ENCODE assay signal across 11 cellular contexts in the genomic region with DNA sequence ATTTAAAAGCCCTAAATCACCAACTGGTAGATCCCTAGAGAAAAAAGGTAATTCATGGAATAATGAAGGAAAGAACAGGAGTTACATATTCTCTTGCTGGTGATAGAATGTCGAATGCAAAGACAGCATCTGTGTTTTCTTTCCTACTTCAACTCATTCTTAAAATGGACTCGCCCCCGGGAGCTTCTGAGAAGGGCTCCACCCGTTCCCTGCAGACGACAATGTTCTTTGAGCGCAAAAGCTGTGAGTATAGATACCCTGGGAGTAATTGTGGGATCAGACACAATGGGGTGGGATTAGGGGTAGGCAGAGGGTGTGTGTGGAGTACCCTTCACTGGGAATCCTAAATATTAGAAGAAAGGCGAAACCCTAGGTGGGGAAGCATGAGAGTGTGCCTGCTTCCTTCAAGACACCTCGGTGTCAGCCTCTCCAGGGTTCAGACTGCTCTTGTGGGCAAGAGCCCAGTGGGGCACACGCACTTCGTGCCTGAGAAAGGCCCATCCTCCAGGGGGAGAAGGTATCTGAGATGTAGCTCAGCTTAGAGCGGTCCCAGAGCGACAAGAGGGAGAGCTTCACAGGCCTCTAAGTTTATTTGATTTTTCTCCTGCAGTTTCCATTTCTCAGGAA.
A peak's percentile ranks its signal among the peaks of the same experiment; 100 is the strongest.
DNase-seq lines count a peak whose midpoint lies in the region; ATAC-seq and TF ChIP-seq lines count a peak whose summit lies in the region.
"Had no signal": no experiment of that assay in that cellular context is flagged by ENCODE, and none has a peak within 500 bp of the region (broad histone marks: within the 10 kb centered on the region; RNA-seq: fewer than 3 reads in every experiment).

No MANE protein-coding gene starts in this region.

- 47% methylated on average over 12 of the region's 12 CpGs for WGBS in GM23248 (ENCODE audit: low coverage in 1 of 2, low lambda C conversion rate in 2 of 2, missing lambda C conversion rate in 2 of 2), 2 experiments
- WGBS in mesenchymal stem cell: 51% methylated on average over 12 of the region's 12 CpGs

- H3K23ac ChIP-seq in mesenchymal stem cell (ENCODE audit: low read length in 2 of 2): no peak overlapping the region

- no peaks in the 10 kb centered on the region for H3K9me3 ChIP-seq in GM23248 (ENCODE audit: low read depth)
- no peaks in the 10 kb centered on the region for H3K9me3 ChIP-seq in mesenchymal stem cell (ENCODE audit: control insufficient read depth, low read length)

- no peak for TF ChIP-seq CTCF in AG09309 (IDR thresholded peaks at IDR 0.05; ENCODE audit: control insufficient read depth, insufficient read depth, low read depth, low read length, missing control alignments)

- in situ Hi-C loops in GM23248 (cut with MboI): no loop called here

- peak overlapping the region; percentile 46 for H3K27ac ChIP-seq in GM23248
- H3K27ac ChIP-seq in mesenchymal stem cell (ENCODE audit: low read length, poor library complexity, severe bottlenecking): no peak overlapping the region

- H3K9ac ChIP-seq in GM23248: peak overlapping the region; percentile 82
- peak overlapping the region; percentile 24 for H3K9ac ChIP-seq in mesenchymal stem cell (ENCODE audit: low read length)

- H3K18ac ChIP-seq in mesenchymal stem cell (ENCODE audit: low read depth in 1 of 2, low read length in 2 of 2): no peak overlapping the region

- no peaks in the 10 kb centered on the region for H3K9me2 ChIP-seq in GM23248 (ENCODE audit: insufficient read depth)

- no peak overlapping the region for H2BK5ac ChIP-seq in mesenchymal stem cell (ENCODE audit: low read depth, low read length, poor library complexity, severe bottlenecking)

- H2AFZ ChIP-seq in GM23248 (peak overlapping the region; percentile 84), mesenchymal stem cell (ENCODE audit: low read depth, low read length) (no peak overlapping the region)

- no peak overlapping the region for H2AK5ac ChIP-seq in mesenchymal stem cell (ENCODE audit: low read length, severe bottlenecking)

- ATAC-seq in HG02642 (IDR thresholded peaks at IDR 0.05; ENCODE audit: poor library complexity, unreplicated experiment): no peak
- no peak for ATAC-seq in HG03460 (IDR thresholded peaks at IDR 0.05; ENCODE audit: unreplicated experiment)
- ATAC-seq in GM21423 (IDR thresholded peaks at IDR 0.05; ENCODE audit: unreplicated experiment): no peak
- no peak for ATAC-seq in GM19351 (IDR thresholded peaks at IDR 0.05; ENCODE audit: unreplicated experiment)

- no peak for DNase-seq in AG09309 (ENCODE audit: low read depth)
- DNase-seq in GM23248: peak; percentile 42
- DNase-seq in amniotic epithelial cell (ENCODE audit: low read depth): peak; percentile 19
- peak; percentile 1 for DNase-seq in mesenchymal stem cell
- DNase-seq: DMS153; NCI-H1417; stimulated activated CD4-positive, alpha-beta T cell treated with anti-CD3 and anti-CD28 coated beads, Interleukin-2, amount 100 ng/mL, for 24 hours had no signal

- peaks cover 28% of the 10 kb centered on the region for H3K4me1 ChIP-seq in GM23248 (ENCODE audit: insufficient read depth)
- peaks cover 8% of the 10 kb centered on the region for H3K4me1 ChIP-seq in mesenchymal stem cell (ENCODE audit: control insufficient read depth, insufficient read depth, low read depth, low read length)

- H3K36me3 ChIP-seq in GM23248 (ENCODE audit: low read depth) (no peaks in the 10 kb centered on the region), mesenchymal stem cell (ENCODE audit: control insufficient read depth in 1 of 2, insufficient read depth in 2 of 2, low read depth in 1 of 2, low read length in 2 of 2) (no peaks in the 10 kb centered on the region)

- H3K79me2 ChIP-seq in GM23248 (ENCODE audit: insufficient read depth): peaks cover 39% of the 10 kb centered on the region

- H3K4ac ChIP-seq in mesenchymal stem cell (ENCODE audit: low read depth in 1 of 2, low read length in 2 of 2): no peak overlapping the region

- H3K27me3 ChIP-seq in GM23248 (replicated peaks; ENCODE audit: insufficient read depth) (no peaks in the 10 kb centered on the region), mesenchymal stem cell (ENCODE audit: control insufficient read depth in 1 of 2, insufficient read depth in 1 of 2, low read length in 2 of 2) (peaks cover 5 to 13% of the 10 kb centered on the region in 2 experiments)

- H3K4me2 ChIP-seq in GM23248 (ENCODE audit: unreplicated experiment): peak overlapping the region; percentile 78
- H3K4me2 ChIP-seq in mesenchymal stem cell (ENCODE audit: low read length, poor library complexity, severe bottlenecking): no peak overlapping the region

- H3F3A ChIP-seq in GM23248 (ENCODE audit: insufficient read depth): peaks cover 9% of the 10 kb centered on the region; the same call in 1 of the 2 replicates

- H4K8ac ChIP-seq in mesenchymal stem cell (ENCODE audit: low read length): no peak overlapping the region

- H3K79me1 ChIP-seq in mesenchymal stem cell (replicated peaks; ENCODE audit: low read length, poor library complexity, severe bottlenecking): no peaks in the 10 kb centered on the region

- H2BK15ac ChIP-seq in mesenchymal stem cell (ENCODE audit: low read depth, poor library complexity, severe bottlenecking): no peak overlapping the region

- H3K4me3 ChIP-seq in AG09309 (ENCODE audit: control insufficient read depth, low read depth, low read length) (peak overlapping the region; percentile 71), GM23248 (peak overlapping the region; percentile 89), mesenchymal stem cell (ENCODE audit: insufficient read depth in 1 of 2, low read depth in 1 of 2, low read length in 2 of 2) (peak overlapping the region in 1 of 2 experiments; percentile 85)

- H2BK12ac ChIP-seq in mesenchymal stem cell (ENCODE audit: low read length in 2 of 2): no peak overlapping the region

- no peaks in the 10 kb centered on the region for H4K20me1 ChIP-seq in GM23248 (ENCODE audit: insufficient read depth)

- H3K14ac ChIP-seq in mesenchymal stem cell (ENCODE audit: low read length in 2 of 2): no peak overlapping the region

- no peak overlapping the region for H4K91ac ChIP-seq in mesenchymal stem cell (ENCODE audit: low read length)

- no peak overlapping the region for H2BK120ac ChIP-seq in mesenchymal stem cell (ENCODE audit: low read depth, low read length)
